Comparison of ENCODE assay signal across 17 cellular contexts in the genomic region with DNA sequence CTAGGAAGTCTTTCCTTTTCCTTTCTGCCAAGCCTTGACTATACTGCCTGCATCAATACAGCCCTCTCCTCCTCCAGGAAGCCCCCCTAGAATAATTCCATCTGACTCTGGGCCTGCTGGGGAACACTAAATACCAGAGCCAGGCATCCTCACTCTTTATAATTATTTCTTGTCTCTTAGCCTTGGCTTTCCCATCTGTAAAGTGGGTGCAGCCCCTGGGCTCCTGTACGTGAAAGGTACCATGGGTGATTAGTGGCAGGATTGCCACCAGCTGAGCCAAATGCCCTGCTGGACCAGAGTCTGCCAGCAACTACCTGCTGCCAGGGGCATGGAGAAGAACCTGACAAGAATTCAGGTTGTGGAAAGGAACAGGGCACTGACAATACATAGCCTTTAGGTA.
"Had no signal": no experiment of that assay in that cellular context is flagged by ENCODE, and none has a peak within 500 bp of the region (broad histone marks: within the 10 kb centered on the region; RNA-seq: fewer than 3 reads in every experiment).

No MANE protein-coding gene starts in this region.

- ATAC-seq: activated CD4-positive, CD25-positive, alpha-beta regulatory T cell treated with anti-CD3 and anti-CD28 coated beads, Interleukin-2, amount 50 U/mL, for 24 hours; gastrocnemius medialis had no signal

- H3K27me3 Mint-ChIP-seq: central memory CD8-positive, alpha-beta T cell had no signal

- H3K4me1 ChIP-seq: colonic mucosa, gastrocnemius medialis, left ventricle myocardium inferior, tibial nerve, uterus had no signal

- H3K27ac ChIP-seq: brain microvascular endothelial cell, colonic mucosa, gastrocnemius medialis, left ventricle myocardium inferior, tibial nerve, uterus had no signal

- H3K4me3 Mint-ChIP-seq: central memory CD8-positive, alpha-beta T cell had no signal

- H3K9me3 ChIP-seq: colonic mucosa, gastrocnemius medialis, left ventricle myocardium inferior, tibial nerve, uterus had no signal

- H3K9me3 Mint-ChIP-seq: central memory CD8-positive, alpha-beta T cell had no signal

- H3K36me3 ChIP-seq: brain microvascular endothelial cell, colonic mucosa, gastrocnemius medialis, left ventricle myocardium inferior, tibial nerve, uterus had no signal

- FAIRE-seq: endometrium had no signal

- DNase-seq: activated CD8-positive, alpha-beta memory T cell treated with anti-CD3 and anti-CD28 coated beads for 24 hours; activated CD8-positive, alpha-beta memory T cell treated with anti-CD3 and anti-CD28 coated beads, Interleukin-2, amount 50 U/mL, for 48 hours; brain microvascular endothelial cell; colonic mucosa; erythroblast; gastrocnemius medialis; kidney glomerular epithelial cell; left ventricle myocardium inferior; stimulated activated CD4-positive, alpha-beta T cell treated with anti-CD3 and anti-CD28 coated beads, Interleukin-1b, Interleukin-23, amount 100 ng/mL, for 48 hours; stimulated activated CD8-positive, alpha-beta memory T cell treated with anti-CD3 and anti-CD28 coated beads, Interleukin-4, amount 100 ng/mL, for 48 hours; stimulated activated naive CD4-positive, alpha-beta T cell treated with Interleukin-2 at 50 U/mL for 16 hours; T-helper 1 cell; uterus had no signal

- H3K4me3 ChIP-seq: colonic mucosa, gastrocnemius medialis, left ventricle myocardium inferior, tibial nerve, uterus had no signal
